Comparison of ENCODE assay signal across 11 cellular contexts in the genomic region with DNA sequence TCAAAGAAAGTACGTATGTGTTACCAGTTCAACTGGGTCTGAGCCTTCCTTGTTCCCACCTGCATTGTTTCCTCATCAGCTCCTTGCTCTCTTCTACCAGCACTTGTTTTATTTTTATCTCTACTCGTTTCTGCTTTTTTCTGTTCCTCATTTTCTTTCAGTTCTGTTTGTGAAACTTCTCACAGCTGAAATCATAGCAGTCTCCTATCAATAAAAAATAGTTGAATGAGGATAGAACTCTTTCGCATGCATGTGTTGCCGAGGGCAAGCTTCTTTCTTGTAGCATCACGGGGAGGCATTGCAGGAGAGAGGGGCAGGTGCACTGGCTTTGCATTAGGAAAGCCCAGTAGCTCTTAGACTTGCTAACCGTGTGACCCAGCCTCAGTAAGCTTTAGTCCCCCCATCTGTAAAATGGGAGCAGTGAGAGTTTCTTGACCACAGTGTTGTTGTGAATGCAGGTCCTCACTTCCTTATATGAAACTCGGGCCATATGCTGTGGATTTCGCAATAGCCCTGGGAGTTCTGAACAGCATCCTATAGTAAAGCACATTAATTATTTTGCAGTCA. TPM values are rescaled to one million over a fixed set of nuclear protein-coding genes. Genes with fewer than 3 reads are reported as not detected.
DNase-seq lines count a peak whose midpoint lies in the region; ATAC-seq, FAIRE-seq and TF ChIP-seq lines count a peak whose summit lies in the region.
"Had no signal": no experiment of that assay in that cellular context is flagged by ENCODE, and none has a peak within 500 bp of the region (broad histone marks: within the 10 kb centered on the region; RNA-seq: fewer than 3 reads in every experiment).

No MANE protein-coding gene starts in this region.

- in situ Hi-C loops in K562 (cut with MboI), result no loop called here

- peaks cover 79% of the 10 kb centered on the region for H3K36me3 ChIP-seq in K562 (ENCODE audit: control insufficient read depth, insufficient read depth, low read length)

- FAIRE-seq in K562 (lab: Jason Lieb, UNC), result no peak

- H3K4me2 ChIP-seq in K562 (ENCODE audit: insufficient read depth, low read length), result no peak overlapping the region

- DNase-seq in K562 (ENCODE audit: extremely low read depth in 1 of 4, low spot score in 3 of 4) (no peak), pons (ENCODE audit: low spot score) (no peak), NCI-H345 (lab: John Stamatoyannopoulos, UW) (no peak)
- DNase-seq in stimulated activated CD4-positive, alpha-beta T cell treated with anti-CD3 and anti-CD28 coated beads, Interleukin-4, amount 100 ng/mL, for 1 hour, result no peak
- no peak for DNase-seq in stimulated activated CD8-positive, alpha-beta memory T cell treated with anti-CD3 and anti-CD28 coated beads, Interleukin-4, amount 100 ng/mL, for 48 hours
- DNase-seq: activated naive CD8-positive, alpha-beta T cell treated with anti-CD3 and anti-CD28 coated beads for 36 hours; stimulated activated CD4-positive, alpha-beta T cell treated with anti-CD3 and anti-CD28 coated beads, Interleukin-2, amount 100 ng/mL, for 24 hours had no signal

- no peaks in the 10 kb centered on the region for H3K27me3 ChIP-seq in K562 (ENCODE audit: control insufficient read depth in 2 of 2, insufficient read depth in 2 of 2, low read length in 2 of 2)

- H4K20me1 ChIP-seq in K562 (replicated peaks; ENCODE audit: control insufficient read depth, insufficient read depth, low read length), result no peaks in the 10 kb centered on the region

- no peaks in the 10 kb centered on the region for H3K4me1 ChIP-seq in K562 (replicated peaks in 1 of 2; ENCODE audit: control insufficient read depth in 2 of 2, insufficient read depth in 2 of 2, low read length in 2 of 2)

- TF ChIP-seq RAD21 in K562 (CRISPR knock-in tag; conservative IDR thresholded peaks at IDR 0.05 in 1 of 2, IDR thresholded peaks at IDR 0.05 in 1 of 2), result no peak

- no peak overlapping the region for H3K27ac ChIP-seq in K562 (ENCODE audit: extremely low read depth, low read depth, low read length)

- CTCF ChIA-PET in K562 (lab: Yijun Ruan, JAX; ENCODE audit: low intra/inter-chr PET ratio), result no interaction called here

- no peaks in the 10 kb centered on the region for H3K9me3 ChIP-seq in K562 (replicated peaks; ENCODE audit: control insufficient read depth, insufficient read depth, low read depth, low read length)

- H3K79me2 ChIP-seq in K562 (ENCODE audit: control insufficient read depth, insufficient read depth, low read length), result no peaks in the 10 kb centered on the region

- no TSS peak for BruUV-seq in K562 (replicated peaks; lab: Mats Ljungman, UMichigan)

- no peak overlapping the region for H3K4me3 ChIP-seq in K562

- no peak for TF ChIP-seq POLR2A in K562 (conservative IDR thresholded peaks at IDR 0.05)

- H3K9me1 ChIP-seq in K562 (ENCODE audit: control insufficient read depth, insufficient read depth, low read length), result no peaks in the 10 kb centered on the region

- TF ChIP-seq EP300 in K562 (IDR thresholded peaks at IDR 0.05; ENCODE audit: low read length), result no peak

- no peak overlapping the region for H2AFZ ChIP-seq in K562 (ENCODE audit: low read depth, low read length)

- no peak for TF ChIP-seq CTCF in K562 (IDR thresholded peaks at IDR 0.05 in 2 of 3, conservative IDR thresholded peaks at IDR 0.05 in 1 of 3; ENCODE audit: insufficient read depth in 2 of 3, low read depth in 1 of 3, low read length in 3 of 3)

- intact Hi-C loops in K562 (cut with micrococcal nuclease), result no loop called here

- ATAC-seq in GM18508 (IDR thresholded peaks at IDR 0.05; ENCODE audit: insufficient read depth, unreplicated experiment), result peak; percentile 53
- peak; percentile 73 for ATAC-seq in GM21576 (IDR thresholded peaks at IDR 0.05; ENCODE audit: unreplicated experiment)
- peak; percentile 54 for ATAC-seq in HG03442 (IDR thresholded peaks at IDR 0.05; ENCODE audit: unreplicated experiment)
- ATAC-seq in K562, result no peak
- ATAC-seq: esophagus mucosa had no signal

- H3K9ac ChIP-seq in K562 (ENCODE audit: insufficient read depth in 1 of 2, low read depth in 2 of 2, low read length in 2 of 2), result no peak overlapping the region

- POLR2A ChIA-PET in K562 (lab: Yijun Ruan, JAX), result no interaction called here

- WGBS in K562 (ENCODE audit: insufficient coverage, low coverage, missing lambda C conversion rate), result 76% methylated on average over 8 of the region's 8 CpGs

TF ChIP-seq in K562, 482 proteins besides CTCF, POLR2A, EP300 and RAD21:
- TF ChIP-seq TAF1 (IDR thresholded peaks at IDR 0.05; ENCODE audit: control insufficient read depth, extremely low read depth, insufficient read depth, low read length, severe bottlenecking) (no peak), CEBPB (tag; IDR thresholded peaks at IDR 0.05) (peak; percentile 85), CEBPG (CRISPR knock-in tag; IDR thresholded peaks at IDR 0.05) (no peak), CEBPG (tag; conservative IDR thresholded peaks at IDR 0.05 in 1 of 2, IDR thresholded peaks at IDR 0.05 in 1 of 2) (peak; percentile 12 to 83; a peak in 2 of 4 replicates)
TF ChIP-seq in K562: peak in this region for 2.

RNA-seq across cellular contexts. Expression of a gene that starts 24.7 kb away (rescaled TPM):
- 29.4 and 85.0 TPM in 2 replicates for total RNA-seq in K562 (2011; cell fraction: chromatin; rRNA removed; ENCODE audit: low replicate concordance)
- total RNA-seq in K562 (2011; cell fraction: nucleolus; rRNA removed), result 26.2 and 28.7 TPM in 2 replicates
- total RNA-seq in K562 (2011; cell fraction: nucleoplasm; rRNA removed), result 27.1 and 29.2 TPM in 2 replicates
- total RNA-seq in K562 (2014; rRNA removed) (20.9 and 24.7 TPM in 2 replicates), K562 (2014; rRNA removed; fragmentation: Illumina TruSeq; extraction: Trizol) (33.3 and 38.8 TPM in 2 replicates), K562 (2015; rRNA removed; fragmentation: Illumina TruSeq; extraction: Trizol) (31.3 and 33.9 TPM in 2 replicates), K562 (2021) (26.0 and 26.1 TPM in 2 replicates)
- polyA plus RNA-seq in K562 (2011; rRNA removed) (28.2 and 30.2 TPM in 2 replicates), K562 (2014; fragmentation: Illumina TruSeq; extraction: Trizol) (23.4 and 30.1 TPM in 2 replicates), K562 (2014; fragmentation: Nextera tagmentation; extraction: Ambion mirVana) (10 to 100 TPM; 22.0 to 49.1 TPM), K562 (2014; rRNA removed) (27.7 and 39.2 TPM in 2 replicates)
- polyA plus RNA-seq in K562 (2011; cell fraction: cytosol; rRNA removed), result 8.4 and 11.1 TPM in 2 replicates
- 75.5 and 89.4 TPM in 2 replicates for polyA plus RNA-seq in K562 (2011; cell fraction: nucleus; rRNA removed)
- 20.2 and 23.8 TPM in 2 replicates for polyA plus RNA-seq in K562 (2012)
- 18.3 and 22.4 TPM in 2 replicates for polyA minus RNA-seq in K562 (2011; rRNA and poly(A)+ RNA removed)
- polyA minus RNA-seq in K562 (2011; cell fraction: cytosol; rRNA and poly(A)+ RNA removed), result 6.8 and 8.9 TPM in 2 replicates
- polyA minus RNA-seq in K562 (2011; cell fraction: nucleus; rRNA and poly(A)+ RNA removed), result 45.1 and 70.2 TPM in 2 replicates

RNA-seq across cellular contexts. Expression of a gene that starts 24.8 kb away (rescaled TPM):
- total RNA-seq in K562 (2011; cell fraction: chromatin; rRNA removed; ENCODE audit: low replicate concordance), result 34.3 and 60.2 TPM in 2 replicates
- 23.8 and 24.1 TPM in 2 replicates for total RNA-seq in K562 (2011; cell fraction: nucleolus; rRNA removed)
- 38.8 and 60.5 TPM in 2 replicates for total RNA-seq in K562 (2011; cell fraction: nucleoplasm; rRNA removed)
- total RNA-seq in K562 (2014; rRNA removed), result 10.3 and 15.3 TPM in 2 replicates
- total RNA-seq in K562 (2014; rRNA removed; fragmentation: Illumina TruSeq; extraction: Trizol), result 26.1 and 31.1 TPM in 2 replicates
- total RNA-seq in K562 (2015; rRNA removed; fragmentation: Illumina TruSeq; extraction: Trizol), result 20.0 and 20.6 TPM in 2 replicates
- 15.6 and 18.6 TPM in 2 replicates for total RNA-seq in K562 (2021)
- polyA plus RNA-seq in K562 (2011; rRNA removed), result 20.5 and 21.8 TPM in 2 replicates
- 6.1 and 14.6 TPM in 2 replicates for polyA plus RNA-seq in K562 (2011; cell fraction: cytosol; rRNA removed)
- 17.4 and 17.5 TPM in 2 replicates for polyA plus RNA-seq in K562 (2011; cell fraction: nucleus; rRNA removed)
- 12.5 and 13.6 TPM in 2 replicates for polyA plus RNA-seq in K562 (2012)
- 13.1 and 13.7 TPM in 2 replicates for polyA plus RNA-seq in K562 (2014; fragmentation: Illumina TruSeq; extraction: Trizol)
- polyA plus RNA-seq in K562 (2014; fragmentation: Nextera tagmentation; extraction: Ambion mirVana), result 10 to 100 TPM; 18.0 to 30.6 TPM
- 15.8 and 15.9 TPM in 2 replicates for polyA plus RNA-seq in K562 (2014; rRNA removed)
- polyA minus RNA-seq in K562 (2011; rRNA and poly(A)+ RNA removed), result 13.3 and 17.2 TPM in 2 replicates
- 13.4 and 14.0 TPM in 2 replicates for polyA minus RNA-seq in K562 (2011; cell fraction: cytosol; rRNA and poly(A)+ RNA removed)
- 9.6 and 18.8 TPM in 2 replicates for polyA minus RNA-seq in K562 (2011; cell fraction: nucleus; rRNA and poly(A)+ RNA removed)

RNA-seq across cellular contexts. Expression of a gene that starts 57.7 kb away (rescaled TPM):
- total RNA-seq in K562 (2011; cell fraction: chromatin; rRNA removed; ENCODE audit: low replicate concordance), result not detected in 2 replicates
- not detected in 2 replicates for total RNA-seq in K562 (2011; cell fraction: nucleolus; rRNA removed)
- not detected in 2 replicates for total RNA-seq in K562 (2011; cell fraction: nucleoplasm; rRNA removed)
- not detected in 2 replicates for total RNA-seq in K562 (2014; rRNA removed)
- not detected in 2 replicates for total RNA-seq in K562 (2014; rRNA removed; fragmentation: Illumina TruSeq; extraction: Trizol)
- total RNA-seq in K562 (2015; rRNA removed; fragmentation: Illumina TruSeq; extraction: Trizol), result not detected in 2 replicates
- total RNA-seq in K562 (2021), result not detected in 2 replicates
- not detected in 2 replicates for polyA plus RNA-seq in K562 (2011; rRNA removed)
- polyA plus RNA-seq in K562 (2011; cell fraction: cytosol; rRNA removed), result not detected in 2 replicates
- polyA plus RNA-seq in K562 (2011; cell fraction: nucleus; rRNA removed), result not detected in 2 replicates
- polyA plus RNA-seq in K562 (2012), result 0.18 and 0.53 TPM in 2 replicates
- not detected in 2 replicates for polyA plus RNA-seq in K562 (2014; fragmentation: Illumina TruSeq; extraction: Trizol)
- polyA plus RNA-seq in K562 (2014; fragmentation: Nextera tagmentation; extraction: Ambion mirVana), result under 1 TPM; 0.14 to 0.32 TPM
- not detected in 2 replicates for polyA plus RNA-seq in K562 (2014; rRNA removed)
- not detected in 2 replicates for polyA minus RNA-seq in K562 (2011; rRNA and poly(A)+ RNA removed)
- polyA minus RNA-seq in K562 (2011; cell fraction: cytosol; rRNA and poly(A)+ RNA removed), result not detected in 2 replicates
- polyA minus RNA-seq in K562 (2011; cell fraction: nucleus; rRNA and poly(A)+ RNA removed), result under 0.01 TPM in 1 of 2 replicates, not detected in the other
- total RNA-seq: activated naive CD8-positive, alpha-beta T cell treated with anti-CD3 and anti-CD28 coated beads for 36 hours had no signal
